In genomic region chr20:32050851-32051556, GRCh38 we compare ENCODE assay signal across 11 cellular contexts. TPM values are rescaled to one million over a fixed set of nuclear protein-coding genes. Genes with fewer than 3 reads are reported as not detected.
DNase-seq lines count a peak whose midpoint lies in the region; ATAC-seq and TF ChIP-seq lines count a peak whose summit lies in the region.
"Had no signal": no experiment of that assay in that cellular context is flagged by ENCODE, and none has a peak within 500 bp of the region (broad histone marks: within the 10 kb centered on the region; RNA-seq: fewer than 3 reads in every experiment).

No MANE protein-coding gene starts in this region.

- H3K9me3 Mint-ChIP-seq in natural killer cell treated with Interleukin-12 subunit alpha and Interleukin-12 subunit beta and Interleukin-15 and Interleukin-18, amount 100 ng/mL, for 72 hours, result no peaks in the 10 kb centered on the region

- peak; percentile 27 for DNase-seq in ELF-1 (ENCODE audit: low read depth, low spot score)
- DNase-seq in NT2/D1 (ENCODE audit: low read depth, low spot score), result no peak
- no peak for DNase-seq in natural killer cell treated with Interleukin-12 subunit alpha and Interleukin-12 subunit beta and Interleukin-15 and Interleukin-18, amount 100 ng/mL, for 72 hours (ENCODE audit: low spot score)
- no peak for DNase-seq in epidermal melanocyte (ENCODE audit: insufficient read length, low spot score)
- DNase-seq in NCI-H526 treated with DMSO at 0.1 percent for 48 hours (lab: John Stamatoyannopoulos, UW), result no peak
- DNase-seq: IMR-90 had no signal

- no peak for TF ChIP-seq EP300 in gastroesophageal sphincter (IDR thresholded peaks at IDR 0.05)

- H3K27me3 ChIP-seq in NT2/D1 (ENCODE audit: insufficient read depth, insufficient read length) (peaks cover 12% of the 10 kb centered on the region), gastroesophageal sphincter (peaks cover 88% of the 10 kb centered on the region)

- peak overlapping the region; percentile 55 for H3K4me3 ChIP-seq in NT2/D1 (ENCODE audit: insufficient read length, low read depth)
- H3K4me3 ChIP-seq in gastroesophageal sphincter, result peak overlapping the region in 1 of 2 donors; percentile 47

- peak overlapping the region; percentile 70 for H3K9ac ChIP-seq in NT2/D1 (ENCODE audit: insufficient read length, low read depth)

- WGBS in gastroesophageal sphincter (ENCODE audit: low coverage in 1 of 2), 2 donors, result 28 to 86% methylated on average over 1 to 6 of the region's 17 CpGs

- H3K27ac ChIP-seq in gastroesophageal sphincter, result peak overlapping the region in 1 of 4 donors; percentile 65

- H3K27me3 Mint-ChIP-seq in natural killer cell treated with Interleukin-12 subunit alpha and Interleukin-12 subunit beta and Interleukin-15 and Interleukin-18, amount 100 ng/mL, for 72 hours, result peaks cover 41 to 53% of the 10 kb centered on the region in 2 donors

- no peak for TF ChIP-seq CTCF in gastroesophageal sphincter (IDR thresholded peaks at IDR 0.05)

- H3K4me3 Mint-ChIP-seq in natural killer cell treated with Interleukin-12 subunit alpha and Interleukin-12 subunit beta and Interleukin-15 and Interleukin-18, amount 100 ng/mL, for 72 hours, result peak overlapping the region; percentile 68

- H3K36me3 ChIP-seq in NT2/D1 (ENCODE audit: insufficient read depth, insufficient read length, low read length) (no peaks in the 10 kb centered on the region), gastroesophageal sphincter (no peaks in the 10 kb centered on the region)

- H3K9me3 ChIP-seq in NT2/D1 (ENCODE audit: insufficient read depth, low read length) (no peaks in the 10 kb centered on the region), gastroesophageal sphincter (no peaks in the 10 kb centered on the region)

- H3K36me3 Mint-ChIP-seq in natural killer cell treated with Interleukin-12 subunit alpha and Interleukin-12 subunit beta and Interleukin-15 and Interleukin-18, amount 100 ng/mL, for 72 hours, result no peaks in the 10 kb centered on the region

- peak overlapping the region in 1 of 2 donors; percentile 51 for H3K27ac Mint-ChIP-seq in natural killer cell treated with Interleukin-12 subunit alpha and Interleukin-12 subunit beta and Interleukin-15 and Interleukin-18, amount 100 ng/mL, for 72 hours

- ATAC-seq in gastroesophageal sphincter (peak; percentile 55), GM21528 (IDR thresholded peaks at IDR 0.05; ENCODE audit: low FRiP score, unreplicated experiment) (no peak), HG03175 (IDR thresholded peaks at IDR 0.05; ENCODE audit: unreplicated experiment) (no peak)
- ATAC-seq in natural killer cell treated with Interleukin-12 subunit alpha and Interleukin-12 subunit beta and Interleukin-15 and Interleukin-18, amount 100 ng/mL, for 72 hours, result no peak

- peaks cover 3% of the 10 kb centered on the region for H3K4me1 ChIP-seq in NT2/D1 (ENCODE audit: insufficient read depth, insufficient read length)
- H3K4me1 ChIP-seq in gastroesophageal sphincter, result peaks cover 0 to 21% (median 6%) of the 10 kb centered on the region in 3 donors

- TF ChIP-seq POLR2A in gastroesophageal sphincter (IDR thresholded peaks at IDR 0.05), result no peak

- H3K4me1 Mint-ChIP-seq in natural killer cell treated with Interleukin-12 subunit alpha and Interleukin-12 subunit beta and Interleukin-15 and Interleukin-18, amount 100 ng/mL, for 72 hours (ENCODE audit: low read depth in 2 of 2), result peaks cover 15 to 17% of the 10 kb centered on the region in 2 donors

RNA-seq across cellular contexts. Expression of gene HCK, which starts 1.0 kb away (rescaled TPM):
- 10 to 100 TPM in 2 of 4 donors, 1 to 10 TPM in 2; 2.6 to 31.8 (median 10.2) TPM for total RNA-seq in gastroesophageal sphincter
- total RNA-seq in natural killer cell treated with Interleukin-12 subunit alpha and Interleukin-12 subunit beta and Interleukin-15 and Interleukin-18, amount 100 ng/mL, for 72 hours, result under 1 TPM in 1 of 2 donors, not detected in 1; 0.14 TPM
- total RNA-seq: glomerular endothelial cell, IMR-90, SK-MEL-5 had no signal

RNA-seq across cellular contexts. Expression of gene CCM2L, which starts 40.8 kb away (rescaled TPM):
- 1 to 10 TPM; 3.0 to 9.3 (median 5.6) TPM for total RNA-seq in gastroesophageal sphincter
- total RNA-seq in natural killer cell treated with Interleukin-12 subunit alpha and Interleukin-12 subunit beta and Interleukin-15 and Interleukin-18, amount 100 ng/mL, for 72 hours, result not detected
- total RNA-seq: IMR-90 had no signal

RNA-seq across cellular contexts. Expression of gene TM9SF4, which starts 58.5 kb away (rescaled TPM):
- 10 to 100 TPM; 20.7 to 32.6 (median 22.9) TPM for total RNA-seq in gastroesophageal sphincter
- total RNA-seq in natural killer cell treated with Interleukin-12 subunit alpha and Interleukin-12 subunit beta and Interleukin-15 and Interleukin-18, amount 100 ng/mL, for 72 hours, result 10 to 100 TPM; 57.9 to 58.1 TPM
